Comparison of ENCODE assay signal across 13 cellular contexts in genomic region chr22:38950527-38951111, GRCh38. TPM values are rescaled to one million over a fixed set of nuclear protein-coding genes. Genes with fewer than 3 reads are reported as not detected.
"Had no signal": no experiment of that assay in that cellular context is flagged by ENCODE, and none has a peak within 500 bp of the region (broad histone marks: within the 10 kb centered on the region; RNA-seq: fewer than 3 reads in every experiment).

No MANE protein-coding gene starts in this region.

- H3K27ac ChIP-seq: cardiac muscle cell, gastroesophageal sphincter, suprapubic skin had no signal

- H3K4me3 ChIP-seq: cardiac muscle cell, gastroesophageal sphincter, suprapubic skin, upper lobe of left lung had no signal

- DNase-seq: activated CD4-positive, alpha-beta T cell treated with anti-CD3 and anti-CD28 coated beads, Interleukin-2, amount 50 U/mL, for 4 hours; activated CD4-positive, CD25-positive, alpha-beta regulatory T cell treated with anti-CD3 and anti-CD28 coated beads, Interleukin-2, amount 50 U/mL, for 72 hours; activated CD8-positive, alpha-beta memory T cell treated with anti-CD3 and anti-CD28 coated beads, Interleukin-2, amount 10 ng/mL, durations not matched to agents 7 days and 5 days; activated gamma-delta T cell treated with Interleukin-2 at 50 U/mL for 16 hours; activated T-cell treated with anti-CD3 and anti-CD28 coated beads, Interleukin-2, amount 50 U/mL, for 4 hours; effector CD4-positive, alpha-beta T cell; stimulated activated naive CD4-positive, alpha-beta T cell treated with Interleukin-2 at 50 U/mL for 16 hours had no signal

- H3K4me1 ChIP-seq: gastroesophageal sphincter had no signal

- H3K27me3 ChIP-seq: cardiac muscle cell, upper lobe of left lung had no signal

- H3K36me3 ChIP-seq: cardiac muscle cell, gastroesophageal sphincter, suprapubic skin, upper lobe of left lung had no signal

- H3K9me3 ChIP-seq: gastroesophageal sphincter, suprapubic skin, upper lobe of left lung had no signal

- ATAC-seq: activated CD8-positive, alpha-beta memory T cell treated with anti-CD3 and anti-CD28 coated beads, Interleukin-2, amount 10 ng/mL, durations not matched to agents 7 days and 5 days; activated T-cell treated with anti-CD3 and anti-CD28 coated beads, Interleukin-2, amount 50 U/mL, for 4 hours; gastroesophageal sphincter; sciatic nerve had no signal

RNA-seq across cellular contexts. Expression of gene APOBEC3A, which starts 6.8 kb away (rescaled TPM):
- total RNA-seq: activated CD8-positive, alpha-beta memory T cell treated with anti-CD3 and anti-CD28 coated beads, Interleukin-2, amount 10 ng/mL, durations not matched to agents 7 days and 5 days; cardiac muscle cell; pulmonary artery endothelial cell had no signal
- polyA plus RNA-seq: cardiac muscle cell had no signal

RNA-seq across cellular contexts. Expression of gene APOBEC3B, which starts 31.5 kb away (rescaled TPM):
- total RNA-seq: gastroesophageal sphincter had no signal
